In the genomic region with DNA sequence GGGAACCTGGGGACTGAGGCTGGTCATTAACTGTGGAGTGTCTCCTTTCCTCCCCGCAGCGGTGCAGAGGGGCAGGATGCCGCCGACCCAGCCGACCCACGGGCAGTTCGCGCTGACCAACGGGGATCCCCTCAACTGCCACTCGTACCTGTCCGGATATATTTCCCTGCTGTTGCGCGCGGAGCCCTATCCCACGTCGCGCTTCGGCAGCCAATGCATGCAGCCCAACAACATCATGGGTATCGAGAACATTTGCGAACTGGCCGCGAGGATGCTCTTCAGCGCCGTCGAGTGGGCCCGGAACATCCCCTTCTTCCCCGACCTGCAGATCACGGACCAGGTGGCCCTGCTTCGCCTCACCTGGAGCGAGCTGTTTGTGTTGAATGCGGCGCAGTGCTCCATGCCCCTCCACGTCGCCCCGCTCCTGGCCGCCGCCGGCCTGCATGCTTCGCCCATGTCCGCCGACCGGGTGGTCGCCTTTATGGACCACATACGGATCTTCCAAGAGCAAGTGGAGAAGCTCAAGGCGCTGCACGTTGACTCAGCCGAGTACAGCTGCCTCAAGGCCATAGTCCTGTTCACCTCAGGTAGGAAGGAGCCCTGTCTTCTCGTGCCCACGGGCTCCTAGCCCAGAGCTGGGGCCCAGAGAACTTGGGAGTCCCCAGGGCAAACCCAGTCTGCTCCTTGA, we compare ENCODE assay signal across 1 cellular context.
TF ChIP-seq lines count a peak whose summit lies in the region.

No MANE protein-coding gene starts in this region.

TF ChIP-seq in HCT116, 20 proteins besides CTCF, POLR2A, EP300 and RAD21 (continued from another document):
- TF ChIP-seq, protein P1, sequence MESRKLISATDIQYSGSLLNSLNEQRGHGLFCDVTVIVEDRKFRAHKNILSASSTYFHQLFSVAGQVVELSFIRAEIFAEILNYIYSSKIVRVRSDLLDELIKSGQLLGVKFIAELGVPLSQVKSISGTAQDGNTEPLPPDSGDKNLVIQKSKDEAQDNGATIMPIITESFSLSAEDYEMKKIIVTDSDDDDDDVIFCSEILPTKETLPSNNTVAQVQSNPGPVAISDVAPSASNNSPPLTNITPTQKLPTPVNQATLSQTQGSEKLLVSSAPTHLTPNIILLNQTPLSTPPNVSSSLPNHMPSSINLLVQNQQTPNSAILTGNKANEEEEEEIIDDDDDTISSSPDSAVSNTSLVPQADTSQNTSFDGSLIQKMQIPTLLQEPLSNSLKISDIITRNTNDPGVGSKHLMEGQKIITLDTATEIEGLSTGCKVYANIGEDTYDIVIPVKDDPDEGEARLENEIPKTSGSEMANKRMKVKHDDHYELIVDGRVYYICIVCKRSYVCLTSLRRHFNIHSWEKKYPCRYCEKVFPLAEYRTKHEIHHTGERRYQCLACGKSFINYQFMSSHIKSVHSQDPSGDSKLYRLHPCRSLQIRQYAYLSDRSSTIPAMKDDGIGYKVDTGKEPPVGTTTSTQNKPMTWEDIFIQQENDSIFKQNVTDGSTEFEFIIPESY (IDR thresholded peaks at IDR 0.05; ENCODE audit: extremely low read depth, insufficient replicate concordance, low read length), result no peak
- TF ChIP-seq SIN3A (IDR thresholded peaks at IDR 0.05; ENCODE audit: low read depth), result no peak
- no peak for TF ChIP-seq YY1 (IDR thresholded peaks at IDR 0.05; ENCODE audit: extremely low read depth, insufficient replicate concordance, low read depth, low read length)
TF ChIP-seq in HCT116: peak in this region for 0.
